ENCODE assay signal across 17 cellular contexts in genomic region chrX:32525234-32525633, GRCh38.
"Had no signal": no experiment of that assay in that cellular context is flagged by ENCODE, and none has a peak within 500 bp of the region (broad histone marks: within the 10 kb centered on the region; RNA-seq: fewer than 3 reads in every experiment).

No MANE protein-coding gene starts in this region.

- ATAC-seq: left lobe of liver; lower lobe of right lung; natural killer cell; right lobe of liver; stimulated activated memory B cell treated with anti-CD40 and anti-IgM and Interleukin-4, amounts not matched to agents 10 μg/mL and 1 μg/mL and 100 μg/mL, for 72 hours; stimulated activated naive CD8-positive, alpha-beta T cell treated with anti-CD3 and anti-CD28 coated beads, Interleukin-15, amount 100 ng/mL, for 72 hours had no signal

- DNase-seq: islet precursor cell; lower lobe of right lung; mammary epithelial cell; naive B cell; natural killer cell; nephron progenitor cell; occipital lobe; right lobe of liver; stimulated activated CD4-positive, alpha-beta T cell treated with anti-CD3 and anti-CD28 coated beads, Interleukin-1b, Interleukin-23, amount 100 ng/mL, for 48 hours; stimulated activated CD4-positive, alpha-beta T cell treated with anti-CD3 and anti-CD28 coated beads, Interleukin-2, amount 100 ng/mL, for 48 hours; stimulated activated CD4-positive, alpha-beta T cell treated with anti-CD3 and anti-CD28 coated beads, Interleukin-4, amount 100 ng/mL, for 4 hours; stimulated activated CD8-positive, alpha-beta memory T cell treated with anti-CD3 and anti-CD28 coated beads, Interleukin-4, amount 100 ng/mL, for 48 hours; stimulated activated naive CD4-positive, alpha-beta T cell treated with Interleukin-2 at 50 U/mL for 16 hours; stimulated activated naive CD8-positive, alpha-beta T cell treated with anti-CD3 and anti-CD28 coated beads, Interleukin-15, amount 100 ng/mL, for 72 hours; uterus had no signal
